Comparison of ENCODE assay signal across 25 cellular contexts in the genomic region with DNA sequence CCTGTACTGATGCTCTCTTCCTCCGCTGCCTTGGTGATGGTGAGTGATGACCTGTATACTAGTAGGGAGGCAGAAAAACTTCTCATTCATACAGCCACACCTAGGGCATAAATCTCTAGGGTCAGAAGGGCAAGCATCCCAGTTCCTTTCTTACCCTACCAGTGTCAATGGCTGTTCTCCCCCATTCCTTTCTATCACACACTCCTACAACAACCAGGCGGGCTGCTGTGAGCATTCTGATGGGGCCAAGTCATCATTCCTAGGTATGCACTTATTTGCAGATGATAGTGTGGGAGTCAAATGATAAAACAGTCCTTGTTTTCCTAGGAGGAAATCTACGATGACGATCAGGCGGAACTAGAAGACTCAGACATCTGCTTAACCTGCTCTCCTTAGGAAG. TPM values are rescaled to one million over a fixed set of nuclear protein-coding genes. Genes with fewer than 3 reads are reported as not detected.
A peak's percentile ranks its signal among the peaks of the same experiment; 100 is the strongest.
DNase-seq lines count a peak whose midpoint lies in the region; ATAC-seq and TF ChIP-seq lines count a peak whose summit lies in the region.
"Had no signal": no experiment of that assay in that cellular context is flagged by ENCODE, and none has a peak within 500 bp of the region (broad histone marks: within the 10 kb centered on the region; RNA-seq: fewer than 3 reads in every experiment).

No MANE protein-coding gene starts in this region.

- H3K27me3 ChIP-seq in Caco-2 (replicated peaks; ENCODE audit: control insufficient read depth, insufficient read depth, low read length) (no peaks in the 10 kb centered on the region), mesendoderm (ENCODE audit: insufficient read depth, low read length, poor library complexity) (no peaks in the 10 kb centered on the region)
- H3K27me3 ChIP-seq: BE2C; BLaER1 treated with 17β-estradiol and CSF1 and Interleukin-3, amounts not matched to agents 10 nM and 100 nM had no signal

- H3K23ac ChIP-seq in mesendoderm (ENCODE audit: low read length) = no peak overlapping the region

- no peak overlapping the region for H2BK120ac ChIP-seq in mesendoderm (ENCODE audit: low read depth, low read length)

- no peak overlapping the region for H2BK5ac ChIP-seq in mesendoderm (ENCODE audit: low read length)

- H3K27me3 Mint-ChIP-seq in Caco-2 (ENCODE audit: insufficient read depth, unreplicated experiment) (no peaks in the 10 kb centered on the region), endothelial cell (ENCODE audit: unreplicated experiment) (no peaks in the 10 kb centered on the region), glutamatergic neuron (ENCODE audit: unreplicated experiment) (no peaks in the 10 kb centered on the region)
- no peaks in the 10 kb centered on the region for H3K27me3 Mint-ChIP-seq in activated naive CD8-positive, alpha-beta T cell treated with anti-CD3 and anti-CD28 coated beads, Interleukin-2, amount 50 U/mL, for 24 hours
- H3K27me3 Mint-ChIP-seq: CD4-positive, alpha-beta T cell; CD8-positive, alpha-beta memory T cell had no signal

- no peaks in the 10 kb centered on the region for H3K9me3 ChIP-seq in Caco-2
- H3K9me3 ChIP-seq: A549; BE2C; BLaER1 treated with 17β-estradiol and CSF1 and Interleukin-3, amounts not matched to agents 10 nM and 100 nM had no signal

- H4K5ac ChIP-seq in mesendoderm (ENCODE audit: low read length) = no peak overlapping the region

- H3K79me2 ChIP-seq in mesendoderm (ENCODE audit: control insufficient read depth, insufficient read depth, low read length) = no peaks in the 10 kb centered on the region

- DNase-seq in Caco-2 (peak; percentile 46 to 64), NCI-H226 (peak; percentile 48), endothelial cell (ENCODE audit: low spot score) (no peak), mesendoderm (peak; percentile 40), glutamatergic neuron (no peak), NCI-H446 treated with DMSO at 0.1 percent for 48 hours (lab: John Stamatoyannopoulos, UW) (no peak)
- DNase-seq in activated naive CD8-positive, alpha-beta T cell treated with anti-CD3 and anti-CD28 coated beads, Interleukin-2, amount 50 U/mL, for 24 hours = no peak
- DNase-seq: 8988T; ACHN; AML-193; BE2C; Calu3; CD4-positive, alpha-beta T cell; CD8-positive, alpha-beta memory T cell; DMS53; DMS79 treated with DMSO at 0.1 percent for 48 hours; GF-D8; GM23248; H7; HCEC 1CT had no signal

- no peak overlapping the region for H3K4me3 Mint-ChIP-seq in Caco-2 (ENCODE audit: unreplicated experiment)
- H3K4me3 Mint-ChIP-seq in endothelial cell (ENCODE audit: unreplicated experiment) = no peak overlapping the region
- no peak overlapping the region for H3K4me3 Mint-ChIP-seq in glutamatergic neuron (ENCODE audit: unreplicated experiment)
- no peak overlapping the region for H3K4me3 Mint-ChIP-seq in activated naive CD8-positive, alpha-beta T cell treated with anti-CD3 and anti-CD28 coated beads, Interleukin-2, amount 50 U/mL, for 24 hours
- H3K4me3 Mint-ChIP-seq: CD14-positive monocyte; CD4-positive, alpha-beta T cell; CD8-positive, alpha-beta memory T cell had no signal

- H3K4me1 Mint-ChIP-seq in Caco-2 (ENCODE audit: low read depth, unreplicated experiment) (peaks cover 17% of the 10 kb centered on the region), endothelial cell (ENCODE audit: unreplicated experiment) (peaks cover 23% of the 10 kb centered on the region), glutamatergic neuron (ENCODE audit: low read depth, unreplicated experiment) (peaks cover 4% of the 10 kb centered on the region)
- peaks cover 2% of the 10 kb centered on the region for H3K4me1 Mint-ChIP-seq in activated naive CD8-positive, alpha-beta T cell treated with anti-CD3 and anti-CD28 coated beads, Interleukin-2, amount 50 U/mL, for 24 hours
- H3K4me1 Mint-ChIP-seq: CD14-positive monocyte had no signal

- POLR2A ChIA-PET in Caco-2 (lab: Charles Lee) = no interaction called here

- H2AK5ac ChIP-seq in mesendoderm (ENCODE audit: low read length) = no peak overlapping the region

- no peak overlapping the region for H3K27ac ChIP-seq in mesendoderm (ENCODE audit: low read depth, low read length)
- H3K27ac ChIP-seq: A549; BLaER1 treated with 17β-estradiol and CSF1 and Interleukin-3, amounts not matched to agents 10 nM and 100 nM; GM23248 had no signal

- no peaks in the 10 kb centered on the region for H3K79me1 ChIP-seq in mesendoderm (ENCODE audit: low read length)

- H3K18ac ChIP-seq in mesendoderm (ENCODE audit: low read length) = no peak overlapping the region

- WGBS in mesendoderm (ENCODE audit: extremely low coverage, insufficient coverage, low lambda C conversion rate) = no CpG with 5 or more reads among the region's 5 CpGs

- BruUV-seq in Caco-2 (replicated peaks; lab: Mats Ljungman, UMichigan) = no TSS peak

- intact Hi-C loops in Caco-2 (cut with micrococcal nuclease; ENCODE audit: unreplicated experiment) = loop anchor here (1.0 kb wide), 1 partner anchor 15 kb away; no protein-coding TSS in a partner anchor

- peaks cover 28% of the 10 kb centered on the region for H3K36me3 Mint-ChIP-seq in Caco-2 (ENCODE audit: insufficient read depth, unreplicated experiment)
- peaks cover 45% of the 10 kb centered on the region for H3K36me3 Mint-ChIP-seq in endothelial cell (ENCODE audit: low read depth, unreplicated experiment)
- no peaks in the 10 kb centered on the region for H3K36me3 Mint-ChIP-seq in glutamatergic neuron (ENCODE audit: unreplicated experiment)
- peaks cover 45% of the 10 kb centered on the region for H3K36me3 Mint-ChIP-seq in activated naive CD8-positive, alpha-beta T cell treated with anti-CD3 and anti-CD28 coated beads, Interleukin-2, amount 50 U/mL, for 24 hours (ENCODE audit: low read depth)

- no peaks in the 10 kb centered on the region; the same call in 1 of the 2 replicates for H3K36me3 ChIP-seq in Caco-2 (ENCODE audit: control insufficient read depth, insufficient read depth, low read length)
- H3K36me3 ChIP-seq in mesendoderm (ENCODE audit: control insufficient read depth, insufficient read depth, low read length) = no peaks in the 10 kb centered on the region

- CTCF ChIA-PET in Caco-2 (lab: Charles Lee) = no interaction called here

- H3K27ac Mint-ChIP-seq in Caco-2 (ENCODE audit: unreplicated experiment) (peak overlapping the region; percentile 17), endothelial cell (ENCODE audit: unreplicated experiment) (peak overlapping the region; percentile 34), glutamatergic neuron (ENCODE audit: unreplicated experiment) (no peak overlapping the region)
- no peak overlapping the region for H3K27ac Mint-ChIP-seq in activated naive CD8-positive, alpha-beta T cell treated with anti-CD3 and anti-CD28 coated beads, Interleukin-2, amount 50 U/mL, for 24 hours
- H3K27ac Mint-ChIP-seq: CD4-positive, alpha-beta T cell had no signal

- no peak overlapping the region for H3K4me2 ChIP-seq in mesendoderm (ENCODE audit: low read length)
- H3K4me2 ChIP-seq: A549; BLaER1 treated with 17β-estradiol and CSF1 and Interleukin-3, amounts not matched to agents 10 nM and 100 nM had no signal

- no peak overlapping the region for H2BK15ac ChIP-seq in mesendoderm (replicated peaks; ENCODE audit: low read depth)

- ATAC-seq in activated naive CD8-positive, alpha-beta T cell treated with anti-CD3 and anti-CD28 coated beads, Interleukin-2, amount 50 U/mL, for 24 hours = no peak
- ATAC-seq: A549 had no signal

- H3K9ac ChIP-seq in mesendoderm (ENCODE audit: low read length) = no peak overlapping the region
- H3K9ac ChIP-seq: BLaER1 treated with 17β-estradiol and CSF1 and Interleukin-3, amounts not matched to agents 10 nM and 100 nM; GM23248 had no signal

- TF ChIP-seq CTCF in Caco-2 (IDR thresholded peaks at IDR 0.05; ENCODE audit: insufficient read depth in 1 of 2, low read depth in 1 of 2, low read length in 1 of 2, severe bottlenecking in 1 of 2, unreplicated experiment in 1 of 2) (no peak), endothelial cell (IDR thresholded peaks at IDR 0.05; ENCODE audit: unreplicated experiment) (no peak), glutamatergic neuron (IDR thresholded peaks at IDR 0.05; ENCODE audit: partially characterized antibody, unreplicated experiment) (no peak)

- no peak overlapping the region for H3K56ac ChIP-seq in mesendoderm (ENCODE audit: low read length)

- no peak overlapping the region for H4K8ac ChIP-seq in mesendoderm (ENCODE audit: low read depth, low read length)

- no peak overlapping the region for H3K4ac ChIP-seq in mesendoderm (ENCODE audit: low read depth, low read length)

- H3K4me1 ChIP-seq in Caco-2 (peaks cover 40% of the 10 kb centered on the region), mesendoderm (ENCODE audit: control insufficient read depth, low read depth, low read length) (no peaks in the 10 kb centered on the region)
- H3K4me1 ChIP-seq: A549; BE2C; BLaER1 treated with 17β-estradiol and CSF1 and Interleukin-3, amounts not matched to agents 10 nM and 100 nM had no signal

- H3K9me3 Mint-ChIP-seq in Caco-2 (ENCODE audit: unreplicated experiment) = no peaks in the 10 kb centered on the region
- no peaks in the 10 kb centered on the region for H3K9me3 Mint-ChIP-seq in endothelial cell (ENCODE audit: unreplicated experiment)
- H3K9me3 Mint-ChIP-seq in glutamatergic neuron (ENCODE audit: unreplicated experiment) = no peaks in the 10 kb centered on the region
- no peaks in the 10 kb centered on the region for H3K9me3 Mint-ChIP-seq in activated naive CD8-positive, alpha-beta T cell treated with anti-CD3 and anti-CD28 coated beads, Interleukin-2, amount 50 U/mL, for 24 hours
- H3K9me3 Mint-ChIP-seq: CD14-positive monocyte; CD4-positive, alpha-beta T cell; CD8-positive, alpha-beta memory T cell had no signal

- H3K4me3 ChIP-seq in Caco-2 (ENCODE audit: low read depth, low read length) (no peak overlapping the region), mesendoderm (ENCODE audit: low read length) (no peak overlapping the region)
- H3K4me3 ChIP-seq: A549; BLaER1 treated with 17β-estradiol and CSF1 and Interleukin-3, amounts not matched to agents 10 nM and 100 nM; GM23248 had no signal

RNA-seq across cellular contexts. Expression of gene SLC6A4, which starts 14.0 kb away (rescaled TPM):
- total RNA-seq in Caco-2 (2022) = 15.0 and 20.6 TPM in 2 replicates
- 1.0 TPM for total RNA-seq in endothelial cell (ENCODE audit: unreplicated experiment)
- polyA plus RNA-seq in mesendoderm (2013, experiment 1 of 2) = 0.03 TPM
- 0.08 TPM for polyA plus RNA-seq in mesendoderm (2013, experiment 2 of 2)
- not detected for total RNA-seq in glutamatergic neuron (ENCODE audit: unreplicated experiment)
- total RNA-seq: Calu3; CD4-positive, alpha-beta T cell; CD8-positive, alpha-beta memory T cell; Daoy; G401; GM23248; H7 had no signal
- polyA plus RNA-seq: CD14-positive monocyte had no signal

RNA-seq across cellular contexts. Expression of gene BLMH, which starts 42.3 kb away (rescaled TPM):
- total RNA-seq in Caco-2 (2022) (56.1 and 57.4 TPM in 2 replicates), endothelial cell (ENCODE audit: unreplicated experiment) (150 TPM), glutamatergic neuron (ENCODE audit: unreplicated experiment) (103 TPM)
- polyA plus RNA-seq in mesendoderm (2013, experiment 1 of 2) = 55.5 TPM
- polyA plus RNA-seq in mesendoderm (2013, experiment 2 of 2) = 54.7 TPM

Comparison
In these comparisons a context has a peak if more than half of its experiments do, and no peak if none do; other contexts are left out.
1. DNase-seq: peak in Caco-2 (2 of 2), NCI-H226 (single experiment) and mesendoderm (single experiment); none in endothelial cell (single experiment), glutamatergic neuron (single experiment), activated naive CD8-positive, alpha-beta T cell treated with anti-CD3 and anti-CD28 coated beads, Interleukin-2, amount 50 U/mL, for 24 hours (single experiment) and NCI-H446 treated with DMSO at 0.1 percent for 48 hours (single experiment).
2. H3K27ac Mint-ChIP-seq: peak in Caco-2 (single experiment) and endothelial cell (single experiment); none in glutamatergic neuron (single experiment) and activated naive CD8-positive, alpha-beta T cell treated with anti-CD3 and anti-CD28 coated beads, Interleukin-2, amount 50 U/mL, for 24 hours (single experiment).